In the genomic region with DNA sequence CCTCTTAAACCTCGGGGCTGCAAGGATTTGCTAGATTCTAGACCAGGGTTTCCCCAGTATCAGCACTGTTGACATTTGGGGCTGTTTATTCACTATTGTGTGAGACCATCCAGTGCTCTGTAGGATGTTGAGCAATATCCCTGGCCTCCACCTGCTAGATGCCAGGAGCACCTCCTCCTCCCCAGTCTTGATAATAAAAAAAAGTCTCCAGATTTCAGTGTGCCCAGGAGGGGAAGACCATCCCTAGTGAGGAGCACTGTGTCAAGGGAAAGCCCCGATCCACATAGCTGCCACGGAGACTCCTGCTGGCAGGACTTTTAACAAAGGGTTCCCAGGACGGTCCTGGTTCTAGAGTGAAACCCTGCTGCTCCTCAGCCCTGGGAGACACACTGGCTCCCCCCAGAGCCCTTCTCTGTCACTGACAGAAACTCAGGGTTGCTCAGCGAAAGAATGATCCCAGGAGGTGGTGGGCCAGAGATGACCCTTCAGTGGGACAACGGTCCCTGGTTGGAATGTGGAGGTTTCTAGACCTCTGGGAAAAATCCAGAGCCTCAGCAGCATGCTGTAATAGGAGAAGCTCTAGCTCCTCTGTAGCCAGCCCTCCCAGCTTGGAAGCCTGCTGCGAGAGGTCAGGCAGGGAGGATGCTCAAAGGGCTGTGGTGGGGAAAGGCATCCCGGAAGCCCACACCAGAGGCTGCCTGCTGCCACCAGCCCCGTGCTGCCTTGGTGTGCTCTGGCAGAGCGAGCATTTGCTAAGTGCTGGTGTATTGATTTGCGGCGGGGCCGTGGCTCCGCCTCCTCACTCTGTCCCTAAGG, we compare ENCODE assay signal across 8 cellular contexts. TPM values are rescaled to one million over a fixed set of nuclear protein-coding genes. Genes with fewer than 3 reads are reported as not detected.
A peak's percentile ranks its signal among the peaks of the same experiment; 100 is the strongest.
DNase-seq lines count a peak whose midpoint lies in the region; ATAC-seq, FAIRE-seq and TF ChIP-seq lines count a peak whose summit lies in the region.

No MANE protein-coding gene starts in this region.

- FAIRE-seq in kidney (lab: Jason Lieb, UNC) = no peak

- H3K9me3 Mint-ChIP-seq in WTC11 = no peaks in the 10 kb centered on the region

- peaks cover 37% of the 10 kb centered on the region for H3K4me1 Mint-ChIP-seq in WTC11

- intact Hi-C loops in Right ventricle myocardium inferior (cut with DNase I) (no loop called here), cardiac septum (cut with DNase I) (no loop called here), kidney (cut with DNase I) (no loop called here)

- peak overlapping the region; percentile 40; the same call in 1 of the 2 replicates for H3K4me3 Mint-ChIP-seq in WTC11

- H3K27me3 Mint-ChIP-seq in WTC11 (ENCODE audit: low read depth) = peaks cover 19% of the 10 kb centered on the region

- no peaks in the 10 kb centered on the region for H3K36me3 ChIP-seq in kidney (ENCODE audit: control insufficient read depth in 1 of 2, insufficient read depth in 2 of 2, low read length in 2 of 2)

- POLR2A ChIA-PET in WTC11 (lab: Charles Lee) = interaction anchor here (1.1 kb wide), 1 partner anchor 21 kb away, joined by 3 read pairs; no protein-coding TSS in a partner anchor

- TF ChIP-seq CTCF in WTC11 (IDR thresholded peaks at IDR 0.05) (no peak), kidney (IDR thresholded peaks at IDR 0.05; ENCODE audit: borderline replicate concordance, extremely low read depth, insufficient read depth) (peak; percentile 10), GM20000 (IDR thresholded peaks at IDR 0.05; ENCODE audit: extremely low read depth, missing control alignments) (no peak)

- ATAC-seq in Right ventricle myocardium inferior (peak; percentile 51), WTC11 (peak; percentile 67), GM19467 (IDR thresholded peaks at IDR 0.05; ENCODE audit: unreplicated experiment) (no peak), GM19351 (IDR thresholded peaks at IDR 0.05; ENCODE audit: unreplicated experiment) (no peak), GM21529 (IDR thresholded peaks at IDR 0.05; ENCODE audit: unreplicated experiment) (no peak)

- no peak overlapping the region for H3K9ac ChIP-seq in kidney (ENCODE audit: low read length in 2 of 2)

- H3K36me3 Mint-ChIP-seq in WTC11 = no peaks in the 10 kb centered on the region

- peaks cover 0 to 8% of the 10 kb centered on the region in 2 donors for H3K4me1 ChIP-seq in kidney (ENCODE audit: control insufficient read depth in 1 of 2, insufficient read depth in 1 of 2, low read depth in 1 of 2, low read length in 2 of 2)

- DNase-seq in Right ventricle myocardium inferior (ENCODE audit: missing footprints) (no peak), cardiac septum (ENCODE audit: low spot score) (no peak), WTC11 (ENCODE audit: low spot score) (peak; percentile 60), kidney (no peak), GM20000 (ENCODE audit: low spot score) (no peak)

- H3K27ac ChIP-seq in kidney (ENCODE audit: low read depth in 2 of 2, low read length in 2 of 2) = no peak overlapping the region

- no peak overlapping the region for H3K27ac Mint-ChIP-seq in WTC11

- H3K9me3 ChIP-seq in kidney (ENCODE audit: control insufficient read depth in 1 of 2, low read length in 2 of 2) = no peaks in the 10 kb centered on the region

- H3K4me3 ChIP-seq in kidney (ENCODE audit: low read length in 2 of 2) = no peak overlapping the region

- CTCF ChIA-PET in WTC11 (lab: Charles Lee) = interaction anchor here (1.0 to 20.5 kb wide), 8 partner anchors 9 to 197 kb away, joined by 3 to 294 read pairs (median 7); no protein-coding TSS in a partner anchor

TF ChIP-seq in WTC11, 78 proteins besides CTCF, POLR2A, EP300 and RAD21:
- TF ChIP-seq CREB1 (CRISPR knock-in tag; IDR thresholded peaks at IDR 0.05) = no peak
- 0 out of 2 replicates have a peak, but pooled peaks have one; percentile 22 for TF ChIP-seq ZNF423 (CRISPR knock-in tag; IDR thresholded peaks at IDR 0.05)
TF ChIP-seq in WTC11: peak in this region for 1.

RNA-seq across cellular contexts. Expression of a gene that starts 20.3 kb away (rescaled TPM):
- total RNA-seq in Right ventricle myocardium inferior = 9.4 TPM
- 9.4 TPM for total RNA-seq in cardiac septum
- 0.60 to 1.2 TPM (median 0.66 TPM) in 3 replicates for total RNA-seq in WTC11 (2021)
- total RNA-seq in kidney = 13.8 TPM
- polyA plus RNA-seq in kidney (ENCODE audit: insufficient read depth, low read depth, low replicate concordance) = 8.5 TPM

RNA-seq across cellular contexts. Expression of a gene that starts 34.1 kb away (rescaled TPM):
- total RNA-seq in Right ventricle myocardium inferior (21.1 TPM), cardiac septum (17.5 TPM), WTC11 (2021) (84.0 to 106 TPM (median 86.0 TPM) in 3 replicates), kidney (40.0 TPM)
- polyA plus RNA-seq in kidney (ENCODE audit: insufficient read depth, low read depth, low replicate concordance) = 22.7 TPM

RNA-seq across cellular contexts. Expression of a gene that starts 35.7 kb away (rescaled TPM):
- total RNA-seq in Right ventricle myocardium inferior = 54.0 TPM
- 33.8 TPM for total RNA-seq in cardiac septum
- total RNA-seq in WTC11 (2021) = 212 to 237 TPM (median 213 TPM) in 3 replicates
- total RNA-seq in kidney = 46.1 TPM
- 16.7 TPM for polyA plus RNA-seq in kidney (ENCODE audit: insufficient read depth, low read depth, low replicate concordance)

Comparison
In these comparisons a context has a peak if more than half of its experiments do, and no peak if none do; other contexts are left out.
1. ATAC-seq: peak in Right ventricle myocardium inferior (single experiment) and WTC11 (single experiment); none in GM19467 (single experiment), GM19351 (single experiment) and GM21529 (single experiment).